Comparison of ENCODE assay signal across 13 cellular contexts in genomic region chr3:26621891-26622633, GRCh38. TPM values are rescaled to one million over a fixed set of nuclear protein-coding genes. Genes with fewer than 3 reads are reported as not detected.
DNase-seq lines count a peak whose midpoint lies in the region; ATAC-seq and TF ChIP-seq lines count a peak whose summit lies in the region.
"Had no signal": no experiment of that assay in that cellular context is flagged by ENCODE, and none has a peak within 500 bp of the region (broad histone marks: within the 10 kb centered on the region; RNA-seq: fewer than 3 reads in every experiment).

No MANE protein-coding gene starts in this region.

- peaks cover 9 to 50% (median 21%) of the 10 kb centered on the region in 3 donors for H3K27me3 ChIP-seq in sigmoid colon

- ATAC-seq in GM21390 (IDR thresholded peaks at IDR 0.05; ENCODE audit: unreplicated experiment): no peak
- ATAC-seq in HG03280 (IDR thresholded peaks at IDR 0.05; ENCODE audit: unreplicated experiment): no peak

- no peak overlapping the region for H3K27ac ChIP-seq in sigmoid colon

- DNase-seq in GM13977 (ENCODE audit: low spot score) (peak; percentile 25), cerebellar cortex (ENCODE audit: low spot score) (peak; percentile 66), lower leg skin (ENCODE audit: low spot score in 2 of 2) (no peak), sigmoid colon (no peak), NCI-H526 (lab: John Stamatoyannopoulos, UW) (no peak), NCI-H1694 treated with DMSO at 0.1 percent for 48 hours (lab: John Stamatoyannopoulos, UW) (no peak)
- DNase-seq: activated CD4-positive, alpha-beta memory T cell treated with anti-CD3 and anti-CD28 coated beads for 36 hours; activated naive CD4-positive, alpha-beta T cell treated with anti-CD3 and anti-CD28 coated beads, Interleukin-2, amount 50 U/mL, for 16 hours; CD4-positive, alpha-beta memory T cell; HFFc6; SW 1271 had no signal

- no peak for TF ChIP-seq CTCF in GM13977 (IDR thresholded peaks at IDR 0.05; ENCODE audit: extremely low read depth, insufficient read depth, missing control alignments)
- no peak for TF ChIP-seq CTCF in lower leg skin (IDR thresholded peaks at IDR 0.05)
- TF ChIP-seq CTCF in sigmoid colon (IDR thresholded peaks at IDR 0.05): no peak

- H3K36me3 ChIP-seq in sigmoid colon: no peaks in the 10 kb centered on the region

- no peak for TF ChIP-seq EP300 in sigmoid colon (IDR thresholded peaks at IDR 0.05)

- H3K4me1 ChIP-seq in sigmoid colon: peaks cover 0 to 20% (median 15%) of the 10 kb centered on the region in 4 donors

- TF ChIP-seq POLR2A in lower leg skin (IDR thresholded peaks at IDR 0.05) (no peak), sigmoid colon (IDR thresholded peaks at IDR 0.05) (no peak)

- in situ Hi-C loops in GM13977 (cut with MboI; ENCODE audit: low pct_unique_long_range_greater_than_20kb, low sequenced_read_pairs, unreplicated experiment): no loop called here

- WGBS in lower leg skin, 2 donors: 15 to 16% methylated on average over 27 of the region's 27 CpGs
- WGBS in sigmoid colon, 2 donors: 11 to 29% methylated on average over 27 of the region's 27 CpGs

- H3K9me3 ChIP-seq in sigmoid colon: no peaks in the 10 kb centered on the region

- intact Hi-C loops in lower leg skin (cut with DNase I; ENCODE audit: low total_unique reads): no loop called here
- intact Hi-C loops in sigmoid colon (cut with DNase I): no loop called here

- H3K4me3 ChIP-seq in lower leg skin (ENCODE audit: low read depth, poor library complexity, severe bottlenecking) (peak overlapping the region; percentile 2), sigmoid colon (peak overlapping the region in 3 of 4 donors; percentile 35 to 48 (median 44))

RNA-seq across cellular contexts. Expression of gene LRRC3B, which starts 0.5 kb away (rescaled TPM):
- under 1 TPM in 3 of 4 donors, not detected in 1; 0.03 to 0.21 (median 0.04) TPM for total RNA-seq in lower leg skin
- 1 to 10 TPM in 1 of 4 donors, under 1 TPM in 3; under 0.01 to 1.1 (median 0.53) TPM for total RNA-seq in sigmoid colon
- polyA plus RNA-seq in sigmoid colon: under 1 TPM in 1 of 3 donors, not detected in 2; 0.01 TPM
- total RNA-seq: activated CD4-positive, alpha-beta memory T cell treated with anti-CD3 and anti-CD28 coated beads for 36 hours; CD4-positive, alpha-beta memory T cell; HFFc6 had no signal
- polyA plus RNA-seq: CD4-positive, alpha-beta memory T cell had no signal

Comparison
In these comparisons a context has a peak if more than half of its experiments do, and no peak if none do; other contexts are left out.
1. DNase-seq: peak in GM13977 (single experiment) and cerebellar cortex (single experiment); none in lower leg skin (0 of 2), sigmoid colon (single experiment), NCI-H526 (0 of 2) and NCI-H1694 treated with DMSO at 0.1 percent for 48 hours (single experiment).